Comparison of ENCODE assay signal across 6 cellular contexts in genomic region chr4:25443851-25444250, GRCh38.
"Had no signal": no experiment of that assay in that cellular context is flagged by ENCODE, and none has a peak within 500 bp of the region (broad histone marks: within the 10 kb centered on the region; RNA-seq: fewer than 3 reads in every experiment).

No MANE protein-coding gene starts in this region.

- DNase-seq: H9, HCEC 1CT, KBM-7 had no signal

- H3K4me3 ChIP-seq: GM23338 had no signal

- H3K27ac ChIP-seq: HL-60 had no signal

- ATAC-seq: GM23338, HepG2 had no signal
